ENCODE assay signal across 1 cellular context in genomic region chr10:79946270-79947082, GRCh38.
TF ChIP-seq lines count a peak whose summit lies in the region.

No MANE protein-coding gene starts in this region.

TF ChIP-seq in H1, 55 proteins besides CTCF, POLR2A, EP300 and RAD21 (continued from another document):
- TF ChIP-seq BACH1 (IDR thresholded peaks at IDR 0.05; ENCODE audit: low read length) (no peak), NRF1 (IDR thresholded peaks at IDR 0.05; ENCODE audit: low read depth, low read length) (no peak), SP4 (IDR thresholded peaks at IDR 0.05; ENCODE audit: low read length) (no peak), EGR1 (IDR thresholded peaks at IDR 0.05; ENCODE audit: borderline replicate concordance, low read depth, low read length) (no peak), ASH2L (IDR thresholded peaks at IDR 0.05; ENCODE audit: low read length) (no peak), CHD2 (IDR thresholded peaks at IDR 0.05; ENCODE audit: low read length) (no peak), CHD7 (IDR thresholded peaks at IDR 0.05; ENCODE audit: insufficient replicate concordance, low read length) (no peak), KDM1A (IDR thresholded peaks at IDR 0.05; ENCODE audit: borderline replicate concordance, low read length) (no peak), RNF2 (IDR thresholded peaks at IDR 0.05; ENCODE audit: borderline replicate concordance, low read depth, low read length, missing control alignments, poor library complexity, severe bottlenecking) (no peak), CHD1 (IDR thresholded peaks at IDR 0.05; ENCODE audit: low read depth, low read length) (no peak)
TF ChIP-seq in H1: peak in this region for 0.
